In genomic region chr20:49835031-49835430, GRCh38 we compare ENCODE assay signal across 1 cellular context.
TF ChIP-seq lines count a peak whose summit lies in the region.

No MANE protein-coding gene starts in this region.

TF ChIP-seq in GM23338, 12 proteins besides CTCF, POLR2A, EP300 and RAD21 (continued from another document):
- TF ChIP-seq, protein P1, sequence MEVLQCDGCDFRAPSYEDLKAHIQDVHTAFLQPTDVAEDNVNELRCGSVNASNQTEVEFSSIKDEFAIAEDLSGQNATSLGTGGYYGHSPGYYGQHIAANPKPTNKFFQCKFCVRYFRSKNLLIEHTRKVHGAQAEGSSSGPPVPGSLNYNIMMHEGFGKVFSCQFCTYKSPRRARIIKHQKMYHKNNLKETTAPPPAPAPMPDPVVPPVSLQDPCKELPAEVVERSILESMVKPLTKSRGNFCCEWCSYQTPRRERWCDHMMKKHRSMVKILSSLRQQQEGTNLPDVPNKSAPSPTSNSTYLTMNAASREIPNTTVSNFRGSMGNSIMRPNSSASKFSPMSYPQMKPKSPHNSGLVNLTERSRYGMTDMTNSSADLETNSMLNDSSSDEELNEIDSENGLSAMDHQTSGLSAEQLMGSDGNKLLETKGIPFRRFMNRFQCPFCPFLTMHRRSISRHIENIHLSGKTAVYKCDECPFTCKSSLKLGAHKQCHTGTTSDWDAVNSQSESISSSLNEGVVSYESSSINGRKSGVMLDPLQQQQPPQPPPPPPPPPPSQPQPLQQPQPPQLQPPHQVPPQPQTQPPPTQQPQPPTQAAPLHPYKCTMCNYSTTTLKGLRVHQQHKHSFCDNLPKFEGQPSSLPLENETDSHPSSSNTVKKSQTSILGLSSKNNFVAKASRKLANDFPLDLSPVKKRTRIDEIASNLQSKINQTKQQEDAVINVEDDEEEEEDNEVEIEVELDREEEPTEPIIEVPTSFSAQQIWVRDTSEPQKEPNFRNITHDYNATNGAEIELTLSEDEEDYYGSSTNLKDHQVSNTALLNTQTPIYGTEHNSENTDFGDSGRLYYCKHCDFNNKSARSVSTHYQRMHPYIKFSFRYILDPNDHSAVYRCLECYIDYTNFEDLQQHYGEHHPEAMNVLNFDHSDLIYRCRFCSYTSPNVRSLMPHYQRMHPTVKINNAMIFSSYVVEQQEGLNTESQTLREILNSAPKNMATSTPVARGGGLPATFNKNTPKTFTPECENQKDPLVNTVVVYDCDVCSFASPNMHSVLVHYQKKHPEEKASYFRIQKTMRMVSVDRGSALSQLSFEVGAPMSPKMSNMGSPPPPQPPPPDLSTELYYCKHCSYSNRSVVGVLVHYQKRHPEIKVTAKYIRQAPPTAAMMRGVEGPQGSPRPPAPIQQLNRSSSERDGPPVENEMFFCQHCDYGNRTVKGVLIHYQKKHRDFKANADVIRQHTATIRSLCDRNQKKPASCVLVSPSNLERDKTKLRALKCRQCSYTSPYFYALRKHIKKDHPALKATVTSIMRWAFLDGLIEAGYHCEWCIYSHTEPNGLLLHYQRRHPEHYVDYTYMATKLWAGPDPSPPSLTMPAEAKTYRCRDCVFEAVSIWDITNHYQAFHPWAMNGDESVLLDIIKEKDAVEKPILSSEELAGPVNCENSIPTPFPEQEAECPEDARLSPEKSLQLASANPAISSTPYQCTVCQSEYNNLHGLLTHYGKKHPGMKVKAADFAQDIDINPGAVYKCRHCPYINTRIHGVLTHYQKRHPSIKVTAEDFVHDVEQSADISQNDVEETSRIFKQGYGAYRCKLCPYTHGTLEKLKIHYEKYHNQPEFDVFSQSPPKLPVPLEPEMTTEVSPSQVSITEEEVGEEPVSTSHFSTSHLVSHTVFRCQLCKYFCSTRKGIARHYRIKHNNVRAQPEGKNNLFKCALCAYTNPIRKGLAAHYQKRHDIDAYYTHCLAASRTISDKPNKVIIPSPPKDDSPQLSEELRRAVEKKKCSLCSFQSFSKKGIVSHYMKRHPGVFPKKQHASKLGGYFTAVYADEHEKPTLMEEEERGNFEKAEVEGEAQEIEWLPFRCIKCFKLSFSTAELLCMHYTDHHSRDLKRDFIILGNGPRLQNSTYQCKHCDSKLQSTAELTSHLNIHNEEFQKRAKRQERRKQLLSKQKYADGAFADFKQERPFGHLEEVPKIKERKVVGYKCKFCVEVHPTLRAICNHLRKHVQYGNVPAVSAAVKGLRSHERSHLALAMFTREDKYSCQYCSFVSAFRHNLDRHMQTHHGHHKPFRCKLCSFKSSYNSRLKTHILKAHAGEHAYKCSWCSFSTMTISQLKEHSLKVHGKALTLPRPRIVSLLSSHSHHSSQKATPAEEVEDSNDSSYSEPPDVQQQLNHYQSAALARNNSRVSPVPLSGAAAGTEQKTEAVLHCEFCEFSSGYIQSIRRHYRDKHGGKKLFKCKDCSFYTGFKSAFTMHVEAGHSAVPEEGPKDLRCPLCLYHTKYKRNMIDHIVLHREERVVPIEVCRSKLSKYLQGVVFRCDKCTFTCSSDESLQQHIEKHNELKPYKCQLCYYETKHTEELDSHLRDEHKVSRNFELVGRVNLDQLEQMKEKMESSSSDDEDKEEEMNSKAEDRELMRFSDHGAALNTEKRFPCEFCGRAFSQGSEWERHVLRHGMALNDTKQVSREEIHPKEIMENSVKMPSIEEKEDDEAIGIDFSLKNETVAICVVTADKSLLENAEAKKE (CRISPR knock-in tag; IDR thresholded peaks at IDR 0.05) = no peak
- TF ChIP-seq EZH2phosphoT487 (IDR thresholded peaks at IDR 0.05; ENCODE audit: unreplicated experiment) (no peak), STAT1 (IDR thresholded peaks at IDR 0.05; ENCODE audit: unreplicated experiment) (no peak), JUNB (IDR thresholded peaks at IDR 0.05; ENCODE audit: unreplicated experiment) (no peak), ZNF331 (CRISPR knock-in tag; IDR thresholded peaks at IDR 0.05; ENCODE audit: low read depth) (no peak), NANOG (IDR thresholded peaks at IDR 0.05; ENCODE audit: borderline replicate concordance) (no peak), POLR2AphosphoS5 (IDR thresholded peaks at IDR 0.05; ENCODE audit: low read depth) (no peak), ZNF114 (CRISPR knock-in tag; IDR thresholded peaks at IDR 0.05) (no peak)
- TF ChIP-seq, protein P2, sequence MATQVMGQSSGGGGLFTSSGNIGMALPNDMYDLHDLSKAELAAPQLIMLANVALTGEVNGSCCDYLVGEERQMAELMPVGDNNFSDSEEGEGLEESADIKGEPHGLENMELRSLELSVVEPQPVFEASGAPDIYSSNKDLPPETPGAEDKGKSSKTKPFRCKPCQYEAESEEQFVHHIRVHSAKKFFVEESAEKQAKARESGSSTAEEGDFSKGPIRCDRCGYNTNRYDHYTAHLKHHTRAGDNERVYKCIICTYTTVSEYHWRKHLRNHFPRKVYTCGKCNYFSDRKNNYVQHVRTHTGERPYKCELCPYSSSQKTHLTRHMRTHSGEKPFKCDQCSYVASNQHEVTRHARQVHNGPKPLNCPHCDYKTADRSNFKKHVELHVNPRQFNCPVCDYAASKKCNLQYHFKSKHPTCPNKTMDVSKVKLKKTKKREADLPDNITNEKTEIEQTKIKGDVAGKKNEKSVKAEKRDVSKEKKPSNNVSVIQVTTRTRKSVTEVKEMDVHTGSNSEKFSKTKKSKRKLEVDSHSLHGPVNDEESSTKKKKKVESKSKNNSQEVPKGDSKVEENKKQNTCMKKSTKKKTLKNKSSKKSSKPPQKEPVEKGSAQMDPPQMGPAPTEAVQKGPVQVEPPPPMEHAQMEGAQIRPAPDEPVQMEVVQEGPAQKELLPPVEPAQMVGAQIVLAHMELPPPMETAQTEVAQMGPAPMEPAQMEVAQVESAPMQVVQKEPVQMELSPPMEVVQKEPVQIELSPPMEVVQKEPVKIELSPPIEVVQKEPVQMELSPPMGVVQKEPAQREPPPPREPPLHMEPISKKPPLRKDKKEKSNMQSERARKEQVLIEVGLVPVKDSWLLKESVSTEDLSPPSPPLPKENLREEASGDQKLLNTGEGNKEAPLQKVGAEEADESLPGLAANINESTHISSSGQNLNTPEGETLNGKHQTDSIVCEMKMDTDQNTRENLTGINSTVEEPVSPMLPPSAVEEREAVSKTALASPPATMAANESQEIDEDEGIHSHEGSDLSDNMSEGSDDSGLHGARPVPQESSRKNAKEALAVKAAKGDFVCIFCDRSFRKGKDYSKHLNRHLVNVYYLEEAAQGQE (IDR thresholded peaks at IDR 0.05; ENCODE audit: unreplicated experiment) = no peak
